ENCODE assay signal across 2 cellular contexts in genomic region chr11:46913484-46913883, GRCh38.
TF ChIP-seq lines count a peak whose summit lies in the region.

No MANE protein-coding gene starts in this region.

TF ChIP-seq in SK-N-SH, 30 proteins besides CTCF, POLR2A, EP300 and RAD21 (continued from another document):
- TF ChIP-seq YY1 (IDR thresholded peaks at IDR 0.05; ENCODE audit: low read depth) (no peak), RXRA (IDR thresholded peaks at IDR 0.05; ENCODE audit: borderline replicate concordance, low read depth) (no peak), REST (IDR thresholded peaks at IDR 0.05; ENCODE audit: low read depth, low read length) (no peak), USF2 (IDR thresholded peaks at IDR 0.05; ENCODE audit: borderline replicate concordance, low read depth, low read length) (no peak), NFIC (IDR thresholded peaks at IDR 0.05; ENCODE audit: borderline replicate concordance) (no peak), IRF3 (IDR thresholded peaks at IDR 0.05; ENCODE audit: low read depth, low read length) (no peak), TEAD4 (IDR thresholded peaks at IDR 0.05; ENCODE audit: borderline replicate concordance, insufficient read depth) (no peak), SMC3 (IDR thresholded peaks at IDR 0.05; ENCODE audit: low read depth, low read length) (no peak), MXI1 (IDR thresholded peaks at IDR 0.05; ENCODE audit: low read depth, low read length) (no peak), TCF12 (IDR thresholded peaks at IDR 0.05) (no peak), ZBTB33 (IDR thresholded peaks at IDR 0.05; ENCODE audit: borderline replicate concordance, low read depth) (no peak), EZH2phosphoT487 (IDR thresholded peaks at IDR 0.05; ENCODE audit: borderline replicate concordance, low read depth) (no peak), POLR2AphosphoS5 (IDR thresholded peaks at IDR 0.05; ENCODE audit: low read depth, low read length) (no peak), JUND (IDR thresholded peaks at IDR 0.05) (no peak), PBX3 (IDR thresholded peaks at IDR 0.05) (no peak), FOXJ3 (CRISPR knock-in tag; IDR thresholded peaks at IDR 0.05) (no peak), FOSL2 (IDR thresholded peaks at IDR 0.05; ENCODE audit: borderline replicate concordance, low read depth) (no peak), RFX5 (IDR thresholded peaks at IDR 0.05; ENCODE audit: low read length) (no peak)

TF ChIP-seq in SK-N-SH treated with all-trans-retinoic acid at 6 μM for 48 hours, 23 proteins besides CTCF, POLR2A, EP300 and RAD21 (continued from another document):
- TF ChIP-seq CSDC2 (CRISPR knock-in tag; IDR thresholded peaks at IDR 0.05) (no peak), PATZ1 (CRISPR knock-in tag; IDR thresholded peaks at IDR 0.05; ENCODE audit: borderline replicate concordance) (no peak), GLIS3 (CRISPR knock-in tag; IDR thresholded peaks at IDR 0.05) (no peak), ISL1 (CRISPR knock-in tag; IDR thresholded peaks at IDR 0.05) (no peak), ZC3H10 (CRISPR knock-in tag; IDR thresholded peaks at IDR 0.05) (no peak)
